17 cellular contexts compared by ENCODE assay signal in genomic region chr4:31461425-31461824, GRCh38.
A peak's percentile ranks its signal among the peaks of the same experiment; 100 is the strongest.
DNase-seq lines count a peak whose midpoint lies in the region; ATAC-seq lines count a peak whose summit lies in the region.
"Had no signal": no experiment of that assay in that cellular context is flagged by ENCODE, and none has a peak within 500 bp of the region (broad histone marks: within the 10 kb centered on the region; RNA-seq: fewer than 3 reads in every experiment).

No MANE protein-coding gene starts in this region.

- peaks cover 3% of the 10 kb centered on the region for H3K9me3 Mint-ChIP-seq in stimulated activated memory B cell treated with anti-CD40 and anti-IgM and Interleukin-4, amounts not matched to agents 10 μg/mL and 1 μg/mL and 100 μg/mL, for 72 hours

- no peaks in the 10 kb centered on the region for H3K4me1 Mint-ChIP-seq in stimulated activated memory B cell treated with anti-CD40 and anti-IgM and Interleukin-4, amounts not matched to agents 10 μg/mL and 1 μg/mL and 100 μg/mL, for 72 hours
- H3K4me1 Mint-ChIP-seq: activated naive CD8-positive, alpha-beta T cell treated with anti-CD3 and anti-CD28 coated beads for 36 hours had no signal

- no peak for ATAC-seq in GM18511 (IDR thresholded peaks at IDR 0.05; ENCODE audit: unreplicated experiment)
- ATAC-seq in HG02840 (IDR thresholded peaks at IDR 0.05; ENCODE audit: low FRiP score, unreplicated experiment): no peak
- no peak for ATAC-seq in stimulated activated memory B cell treated with anti-CD40 and anti-IgM and Interleukin-4, amounts not matched to agents 10 μg/mL and 1 μg/mL and 100 μg/mL, for 72 hours
- ATAC-seq: activated T-cell treated with anti-CD3 and anti-CD28 coated beads, Interleukin-2, amount 50 U/mL, for 72 hours; left lung had no signal

- peak; percentile 85 for DNase-seq in Caki2 (ENCODE audit: low read depth)
- DNase-seq in M059J (ENCODE audit: low read depth): peak; percentile 14
- DNase-seq in amniotic stem cell (lab: John Stamatoyannopoulos, UW): peak; percentile 21
- peak; percentile 54 for DNase-seq in glomerular visceral epithelial cell (ENCODE audit: extremely low spot score)
- no peak for DNase-seq in midbrain (lab: John Stamatoyannopoulos, UW)
- DNase-seq: activated naive CD8-positive, alpha-beta T cell treated with anti-CD3 and anti-CD28 coated beads for 36 hours; activated T-cell treated with anti-CD3 and anti-CD28 coated beads, Interleukin-2, amount 50 U/mL, for 72 hours; COR-L47; Karpas-422; left lung; NCI-H1417; NCI-H2171 treated with DMSO at 0.1 percent for 48 hours; nucleus accumbens; Peyer's patch had no signal

- H3K4me3 Mint-ChIP-seq in stimulated activated memory B cell treated with anti-CD40 and anti-IgM and Interleukin-4, amounts not matched to agents 10 μg/mL and 1 μg/mL and 100 μg/mL, for 72 hours: no peak overlapping the region
- H3K4me3 Mint-ChIP-seq: activated naive CD8-positive, alpha-beta T cell treated with anti-CD3 and anti-CD28 coated beads for 36 hours; activated T-cell treated with anti-CD3 and anti-CD28 coated beads, Interleukin-2, amount 50 U/mL, for 72 hours had no signal

- in situ Hi-C loops in Caki2 (cut with HindIII; ENCODE audit: low pct_unique_long_range_greater_than_20kb, low sequenced_read_pairs): no loop called here

- no peak overlapping the region for H3K27ac Mint-ChIP-seq in stimulated activated memory B cell treated with anti-CD40 and anti-IgM and Interleukin-4, amounts not matched to agents 10 μg/mL and 1 μg/mL and 100 μg/mL, for 72 hours
- H3K27ac Mint-ChIP-seq: activated naive CD8-positive, alpha-beta T cell treated with anti-CD3 and anti-CD28 coated beads for 36 hours; activated T-cell treated with anti-CD3 and anti-CD28 coated beads, Interleukin-2, amount 50 U/mL, for 72 hours had no signal

- no peaks in the 10 kb centered on the region for H3K36me3 Mint-ChIP-seq in stimulated activated memory B cell treated with anti-CD40 and anti-IgM and Interleukin-4, amounts not matched to agents 10 μg/mL and 1 μg/mL and 100 μg/mL, for 72 hours
- H3K36me3 Mint-ChIP-seq: activated naive CD8-positive, alpha-beta T cell treated with anti-CD3 and anti-CD28 coated beads for 36 hours had no signal

- H3K27me3 Mint-ChIP-seq in stimulated activated memory B cell treated with anti-CD40 and anti-IgM and Interleukin-4, amounts not matched to agents 10 μg/mL and 1 μg/mL and 100 μg/mL, for 72 hours: no peaks in the 10 kb centered on the region
- H3K27me3 Mint-ChIP-seq: activated naive CD8-positive, alpha-beta T cell treated with anti-CD3 and anti-CD28 coated beads for 36 hours had no signal
